1 cellular context compared by ENCODE assay signal in the genomic region with DNA sequence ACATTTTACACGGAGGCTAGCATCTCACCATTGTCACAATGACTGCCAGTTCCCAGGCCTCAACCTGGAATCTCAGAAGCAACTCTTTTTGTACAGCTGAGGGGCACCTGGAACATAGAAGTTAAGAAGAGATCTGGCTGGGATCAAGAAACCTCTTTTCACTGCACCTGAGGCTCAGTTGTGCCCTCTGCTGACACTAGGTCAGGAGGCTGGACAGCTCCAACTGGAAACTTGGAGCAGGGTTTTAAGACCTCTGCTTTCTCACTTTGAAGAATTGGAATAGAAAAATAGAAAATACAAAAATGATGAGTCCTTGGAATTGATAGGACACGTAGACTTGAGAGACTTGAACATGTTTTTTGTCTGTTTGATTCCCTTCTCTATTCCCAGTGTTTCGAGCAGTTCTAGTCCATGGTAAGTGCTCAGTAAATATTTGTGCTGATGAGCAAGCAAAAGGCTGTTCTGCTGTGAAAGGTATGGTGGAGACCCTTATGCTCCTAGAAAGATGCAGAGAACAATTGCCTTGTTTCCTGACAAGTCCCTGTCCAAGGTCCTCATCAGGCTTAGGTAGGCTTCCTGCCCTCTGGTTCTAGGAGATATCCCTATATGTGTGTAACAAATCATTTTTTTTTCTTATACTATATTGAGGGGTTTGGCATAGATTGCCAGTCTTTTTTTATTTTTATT.
TF ChIP-seq lines count a peak whose summit lies in the region.

No MANE protein-coding gene starts in this region.

TF ChIP-seq in HepG2, 621 proteins besides CTCF, POLR2A, EP300 and RAD21 (continued from another document):
- TF ChIP-seq KDM2A (CRISPR knock-in tag; IDR thresholded peaks at IDR 0.05; ENCODE audit: borderline replicate concordance, low read depth) (0 out of 2 replicates have a peak, but pooled peaks have one; percentile 12), NFYC (CRISPR knock-in tag; IDR thresholded peaks at IDR 0.05) (0 out of 2 replicates have a peak, but pooled peaks have one; percentile 15), YEATS2 (CRISPR knock-in tag; IDR thresholded peaks at IDR 0.05; ENCODE audit: borderline replicate concordance) (peak; percentile 17; the same call in 1 of the 2 replicates), ZNF678 (CRISPR knock-in tag; IDR thresholded peaks at IDR 0.05) (no peak), SAP130 (CRISPR knock-in tag; IDR thresholded peaks at IDR 0.05; ENCODE audit: low read depth) (peak; percentile 46), KMT2A (CRISPR knock-in tag; IDR thresholded peaks at IDR 0.05) (peak; percentile 18; the same call in 1 of the 2 replicates), ZNF780A (CRISPR knock-in tag; IDR thresholded peaks at IDR 0.05) (no peak), GATAD2A (CRISPR knock-in tag; IDR thresholded peaks at IDR 0.05) (peak; percentile 41), ZBTB7A (CRISPR knock-in tag; IDR thresholded peaks at IDR 0.05) (0 out of 2 replicates have a peak, but pooled peaks have one; percentile 31), ZNF605 (CRISPR knock-in tag; IDR thresholded peaks at IDR 0.05) (peak; percentile 52; the same call in 1 of the 2 replicates), NONO (IDR thresholded peaks at IDR 0.05) (no peak), NONO (CRISPR knock-in tag; conservative IDR thresholded peaks at IDR 0.05) (no peak), ZSCAN12 (CRISPR knock-in tag; IDR thresholded peaks at IDR 0.05) (no peak), RARA (CRISPR knock-in tag; IDR thresholded peaks at IDR 0.05) (peak; percentile 16; the same call in 1 of the 2 replicates)
TF ChIP-seq in HepG2: peak in this region for 46.
